In genomic region chr15:90139549-90139948, GRCh38 we compare ENCODE assay signal across 8 cellular contexts. TPM values are rescaled to one million over a fixed set of nuclear protein-coding genes. Genes with fewer than 3 reads are reported as not detected.
DNase-seq lines count a peak whose midpoint lies in the region; ATAC-seq and TF ChIP-seq lines count a peak whose summit lies in the region.
"Not testable (repeated sequence)": the region's sequence is repeated elsewhere in the genome, so short reads cannot be mapped to it uniquely, and the experiment has no call there.

No MANE protein-coding gene starts in this region.

- H3K36me3 ChIP-seq in CD4-positive, CD25-positive, alpha-beta regulatory T cell (ENCODE audit: control insufficient read depth, insufficient read depth, low read length); left ventricle myocardium inferior: not testable (repeated sequence)

- not testable (repeated sequence) for H3K27me3 Mint-ChIP-seq in CD4-positive, CD25-positive, alpha-beta regulatory T cell; T-helper 1 cell treated with Interleukin-12 subunit alpha and Interleukin-12 subunit beta and Interleukin-4 antibody, amounts not matched to agents 30 μg/mL and 1 μg/mL, for 36 hours (ENCODE audit: low read depth); activated CD4-positive, alpha-beta memory T cell treated with anti-CD3 and anti-CD28 coated beads, Interleukin-2, amount 10 ng/mL, durations not matched to agents 7 days and 5 days; activated T-cell treated with anti-CD3 and anti-CD28 coated beads, Interleukin-2, amount 50 U/mL, for 72 hours (ENCODE audit: low read depth); stimulated activated naive CD8-positive, alpha-beta T cell treated with anti-CD3 and anti-CD28 coated beads, Interleukin-15, amount 100 ng/mL, for 72 hours

- not testable (repeated sequence) for H3K36me3 Mint-ChIP-seq in CD4-positive, CD25-positive, alpha-beta regulatory T cell; T-helper 1 cell treated with Interleukin-12 subunit alpha and Interleukin-12 subunit beta and Interleukin-4 antibody, amounts not matched to agents 30 μg/mL and 1 μg/mL, for 36 hours (ENCODE audit: low read depth); activated CD4-positive, alpha-beta memory T cell treated with anti-CD3 and anti-CD28 coated beads, Interleukin-2, amount 10 ng/mL, durations not matched to agents 7 days and 5 days (ENCODE audit: low read depth); activated T-cell treated with anti-CD3 and anti-CD28 coated beads, Interleukin-2, amount 50 U/mL, for 72 hours (ENCODE audit: insufficient read depth in 2 of 2)

- H3K9me3 Mint-ChIP-seq in CD4-positive, CD25-positive, alpha-beta regulatory T cell; activated T-cell treated with anti-CD3 and anti-CD28 coated beads, Interleukin-2, amount 50 U/mL, for 72 hours: not testable (repeated sequence)
- H3K9me3 Mint-ChIP-seq in T-helper 1 cell treated with Interleukin-12 subunit alpha and Interleukin-12 subunit beta and Interleukin-4 antibody, amounts not matched to agents 30 μg/mL and 1 μg/mL, for 36 hours, result peaks cover 12% of the 10 kb centered on the region
- H3K9me3 Mint-ChIP-seq in activated CD4-positive, alpha-beta memory T cell treated with anti-CD3 and anti-CD28 coated beads, Interleukin-2, amount 10 ng/mL, durations not matched to agents 7 days and 5 days, result peaks cover 13% of the 10 kb centered on the region
- H3K9me3 Mint-ChIP-seq in stimulated activated naive CD8-positive, alpha-beta T cell treated with anti-CD3 and anti-CD28 coated beads, Interleukin-15, amount 100 ng/mL, for 72 hours, result peaks cover 0 to 13% of the 10 kb centered on the region in 2 donors

- H3K4me1 ChIP-seq in CD4-positive, CD25-positive, alpha-beta regulatory T cell (ENCODE audit: control insufficient read depth, insufficient read depth, low read length, poor library complexity, severe bottlenecking), result peaks cover 13% of the 10 kb centered on the region
- H3K4me1 ChIP-seq in left ventricle myocardium inferior, result peaks cover 15% of the 10 kb centered on the region

- peaks cover 0 to 11% of the 10 kb centered on the region in 2 experiments for H3K9me3 ChIP-seq in CD4-positive, CD25-positive, alpha-beta regulatory T cell (ENCODE audit: control insufficient read depth in 2 of 2, low read length in 2 of 2)
- H3K9me3 ChIP-seq in left ventricle myocardium inferior (replicated peaks), result not testable (repeated sequence)

- H3K27ac ChIP-seq in CD4-positive, CD25-positive, alpha-beta regulatory T cell (ENCODE audit: insufficient read depth, low read length, poor library complexity, severe bottlenecking), result not testable (repeated sequence)
- peak overlapping the region; percentile 36 for H3K27ac ChIP-seq in left ventricle myocardium inferior (replicated peaks)

- DNase-seq in CD4-positive, CD25-positive, alpha-beta regulatory T cell, result peak in 1 of 3 donors; percentile 35
- peak; percentile 69 for DNase-seq in activated CD4-positive, alpha-beta memory T cell treated with anti-CD3 and anti-CD28 coated beads, Interleukin-2, amount 10 ng/mL, durations not matched to agents 7 days and 5 days
- peak; percentile 43 to 67 for DNase-seq in activated T-cell treated with anti-CD3 and anti-CD28 coated beads, Interleukin-2, amount 50 U/mL, for 72 hours
- DNase-seq in activated naive CD4-positive, alpha-beta T cell treated with anti-CD3 and anti-CD28 coated beads, Interleukin-2, amount 50 U/mL, for 16 hours, result peak; percentile 20
- not testable (repeated sequence) for DNase-seq in left ventricle myocardium inferior
- peak; percentile 20 to 25 for DNase-seq in stimulated activated CD4-positive, alpha-beta T cell treated with anti-CD3 and anti-CD28 coated beads, Interleukin-2, amount 100 ng/mL, for 48 hours
- peak; percentile 46 to 53 for DNase-seq in stimulated activated naive CD8-positive, alpha-beta T cell treated with anti-CD3 and anti-CD28 coated beads, Interleukin-15, amount 100 ng/mL, for 72 hours

- peak overlapping the region in 2 of 3 donors; percentile 41 to 49 for H3K27ac Mint-ChIP-seq in CD4-positive, CD25-positive, alpha-beta regulatory T cell
- H3K27ac Mint-ChIP-seq in T-helper 1 cell treated with Interleukin-12 subunit alpha and Interleukin-12 subunit beta and Interleukin-4 antibody, amounts not matched to agents 30 μg/mL and 1 μg/mL, for 36 hours, result peak overlapping the region; percentile 60
- H3K27ac Mint-ChIP-seq in activated CD4-positive, alpha-beta memory T cell treated with anti-CD3 and anti-CD28 coated beads, Interleukin-2, amount 10 ng/mL, durations not matched to agents 7 days and 5 days, result peak overlapping the region; percentile 72
- not testable (repeated sequence) for H3K27ac Mint-ChIP-seq in activated T-cell treated with anti-CD3 and anti-CD28 coated beads, Interleukin-2, amount 50 U/mL, for 72 hours
- H3K27ac Mint-ChIP-seq in stimulated activated naive CD8-positive, alpha-beta T cell treated with anti-CD3 and anti-CD28 coated beads, Interleukin-15, amount 100 ng/mL, for 72 hours, result peak overlapping the region in 1 of 2 donors; percentile 74

- intact Hi-C loops in left ventricle myocardium inferior (cut with micrococcal nuclease), result not testable (repeated sequence)

- peak overlapping the region in 1 of 4 donors; percentile 26 for H3K4me3 Mint-ChIP-seq in CD4-positive, CD25-positive, alpha-beta regulatory T cell
- H3K4me3 Mint-ChIP-seq in T-helper 1 cell treated with Interleukin-12 subunit alpha and Interleukin-12 subunit beta and Interleukin-4 antibody, amounts not matched to agents 30 μg/mL and 1 μg/mL, for 36 hours, result peak overlapping the region; percentile 16
- not testable (repeated sequence) for H3K4me3 Mint-ChIP-seq in activated CD4-positive, alpha-beta memory T cell treated with anti-CD3 and anti-CD28 coated beads, Interleukin-2, amount 10 ng/mL, durations not matched to agents 7 days and 5 days; activated T-cell treated with anti-CD3 and anti-CD28 coated beads, Interleukin-2, amount 50 U/mL, for 72 hours; stimulated activated naive CD8-positive, alpha-beta T cell treated with anti-CD3 and anti-CD28 coated beads, Interleukin-15, amount 100 ng/mL, for 72 hours

- H3K4me3 ChIP-seq in CD4-positive, CD25-positive, alpha-beta regulatory T cell (ENCODE audit: low read depth, low read length); left ventricle myocardium inferior: not testable (repeated sequence)

- not testable (repeated sequence) for H3K27me3 ChIP-seq in CD4-positive, CD25-positive, alpha-beta regulatory T cell (ENCODE audit: control insufficient read depth, insufficient read depth, low read length); left ventricle myocardium inferior (ENCODE audit: low read depth)

- TF ChIP-seq CTCF in left ventricle myocardium inferior (IDR thresholded peaks at IDR 0.05; ENCODE audit: borderline replicate concordance), result not testable (repeated sequence)

- not testable (repeated sequence) for ATAC-seq in CD4-positive, CD25-positive, alpha-beta regulatory T cell (ENCODE audit: low read depth in 2 of 2); activated T-cell treated with anti-CD3 and anti-CD28 coated beads, Interleukin-2, amount 50 U/mL, for 72 hours (replicated peaks in 1 of 2); stimulated activated naive CD8-positive, alpha-beta T cell treated with anti-CD3 and anti-CD28 coated beads, Interleukin-15, amount 100 ng/mL, for 72 hours

- POLR2A ChIA-PET in activated CD4-positive, alpha-beta memory T cell treated with anti-CD3 and anti-CD28 coated beads, Interleukin-2, amount 10 ng/mL, durations not matched to agents 7 days and 5 days (lab: Charles Lee), result interaction anchor here (1.2 to 5.1 kb wide), 2 partner anchors 37 to 126 kb away, joined by 3 to 21 read pairs; partner anchors contain the start of genes IDH2 and NGRN

- CTCF ChIA-PET in activated CD4-positive, alpha-beta memory T cell treated with anti-CD3 and anti-CD28 coated beads, Interleukin-2, amount 10 ng/mL, durations not matched to agents 7 days and 5 days (lab: Charles Lee), result interaction anchor here (0.7 to 1.8 kb wide), 3 partner anchors 10 to 75 kb away, joined by 3 to 4 read pairs (median 4); partner anchors contain the start of gene IDH2

- H3K4me1 Mint-ChIP-seq in CD4-positive, CD25-positive, alpha-beta regulatory T cell, result peaks cover 4 to 25% (median 8%) of the 10 kb centered on the region in 4 donors
- H3K4me1 Mint-ChIP-seq in T-helper 1 cell treated with Interleukin-12 subunit alpha and Interleukin-12 subunit beta and Interleukin-4 antibody, amounts not matched to agents 30 μg/mL and 1 μg/mL, for 36 hours (ENCODE audit: low read depth), result peaks cover 12% of the 10 kb centered on the region
- H3K4me1 Mint-ChIP-seq in activated CD4-positive, alpha-beta memory T cell treated with anti-CD3 and anti-CD28 coated beads, Interleukin-2, amount 10 ng/mL, durations not matched to agents 7 days and 5 days, result peaks cover 43% of the 10 kb centered on the region
- peaks cover 26% of the 10 kb centered on the region for H3K4me1 Mint-ChIP-seq in activated T-cell treated with anti-CD3 and anti-CD28 coated beads, Interleukin-2, amount 50 U/mL, for 72 hours (ENCODE audit: low read depth)
- H3K4me1 Mint-ChIP-seq in stimulated activated naive CD8-positive, alpha-beta T cell treated with anti-CD3 and anti-CD28 coated beads, Interleukin-15, amount 100 ng/mL, for 72 hours, result peaks cover 42% of the 10 kb centered on the region

RNA-seq across cellular contexts. Expression of gene IDH2, which starts 37.3 kb away (rescaled TPM):
- 60.8 TPM for total RNA-seq in CD4-positive, CD25-positive, alpha-beta regulatory T cell
- 100 to 1,000 TPM in 2 of 4 donors, 10 to 100 TPM in 2; 88.4 to 123 (median 97.1) TPM for polyA plus RNA-seq in CD4-positive, CD25-positive, alpha-beta regulatory T cell
- total RNA-seq in activated CD4-positive, alpha-beta memory T cell treated with anti-CD3 and anti-CD28 coated beads, Interleukin-2, amount 10 ng/mL, durations not matched to agents 7 days and 5 days, result 100 to 1,000 TPM; 218 to 224 TPM
- total RNA-seq in activated T-cell treated with anti-CD3 and anti-CD28 coated beads, Interleukin-2, amount 50 U/mL, for 72 hours, result 100 to 1,000 TPM; 123 to 170 TPM
- 933 TPM for total RNA-seq in left ventricle myocardium inferior
